Comparison of ENCODE assay signal across 9 cellular contexts in genomic region chr18:37393221-37393828, GRCh38.
A peak's percentile ranks its signal among the peaks of the same experiment; 100 is the strongest.
DNase-seq lines count a peak whose midpoint lies in the region; ATAC-seq and TF ChIP-seq lines count a peak whose summit lies in the region.
"Had no signal": no experiment of that assay in that cellular context is flagged by ENCODE, and none has a peak within 500 bp of the region (broad histone marks: within the 10 kb centered on the region; RNA-seq: fewer than 3 reads in every experiment).

No MANE protein-coding gene starts in this region.

- peaks cover 12% of the 10 kb centered on the region for H3K27me3 Mint-ChIP-seq in osteocyte (ENCODE audit: unreplicated experiment)
- peaks cover 41% of the 10 kb centered on the region for H3K27me3 Mint-ChIP-seq in CD4-positive, alpha-beta T cell

- ATAC-seq in HG03432 (IDR thresholded peaks at IDR 0.05; ENCODE audit: unreplicated experiment) = no peak
- ATAC-seq in CD4-positive, alpha-beta T cell (ENCODE audit: poor library complexity) = no peak

- CTCF ChIA-PET in CD4-positive, alpha-beta T cell (lab: Charles Lee) = interaction anchor here (0.6 kb wide), 1 partner anchor 42 kb away, joined by 3 read pairs; no protein-coding TSS in a partner anchor

- H3K4me1 ChIP-seq in BLaER1 (peaks cover 6% of the 10 kb centered on the region; the same call in 1 of the 2 replicates), HUES6 (ENCODE audit: control insufficient read depth, insufficient read depth, low read length) (peaks cover 28% of the 10 kb centered on the region), esophagus muscularis mucosa (peaks cover 9 to 20% (median 17%) of the 10 kb centered on the region in 4 donors)

- no peaks in the 10 kb centered on the region for H3K36me3 ChIP-seq in BLaER1
- no peaks in the 10 kb centered on the region for H3K36me3 ChIP-seq in HUES6 (ENCODE audit: control insufficient read depth, insufficient read depth, low read length)
- H3K36me3 ChIP-seq in esophagus muscularis mucosa = no peaks in the 10 kb centered on the region

- H3K4me3 ChIP-seq in BLaER1 (peak overlapping the region; percentile 38; the same call in 1 of the 2 replicates), HUES6 (ENCODE audit: low read depth, low read length) (peak overlapping the region; percentile 59), esophagus muscularis mucosa (peak overlapping the region; percentile 55 to 64 (median 56))

- peaks cover 2% of the 10 kb centered on the region for H3K36me3 Mint-ChIP-seq in osteocyte (ENCODE audit: unreplicated experiment)
- no peaks in the 10 kb centered on the region for H3K36me3 Mint-ChIP-seq in CD4-positive, alpha-beta T cell (ENCODE audit: low read depth)

- POLR2A ChIA-PET in CD4-positive, alpha-beta T cell (lab: Charles Lee) = no interaction called here

- peak overlapping the region; percentile 61 for H3K4me3 Mint-ChIP-seq in osteocyte (ENCODE audit: unreplicated experiment)
- H3K4me3 Mint-ChIP-seq in CD4-positive, alpha-beta T cell = no peak overlapping the region

- H3K9me3 Mint-ChIP-seq in osteocyte (ENCODE audit: unreplicated experiment) = peaks cover 7% of the 10 kb centered on the region
- H3K9me3 Mint-ChIP-seq in CD4-positive, alpha-beta T cell = no peaks in the 10 kb centered on the region

- WGBS in esophagus muscularis mucosa = 36% methylated on average over 3 of the region's 6 CpGs

- H4K20me1 ChIP-seq in BLaER1 = no peaks in the 10 kb centered on the region

- intact Hi-C loops in esophagus muscularis mucosa (cut with DNase I) = no loop called here
- intact Hi-C loops in CD4-positive, alpha-beta T cell (cut with DNase I, micrococcal nuclease) = no loop called here

- H3K9ac ChIP-seq in BLaER1 (no peak overlapping the region), HUES6 (ENCODE audit: low read length) (no peak overlapping the region)

- no peak for DNase-seq in esophagus muscularis mucosa (ENCODE audit: extremely low spot score)
- no peak for DNase-seq in osteocyte (ENCODE audit: extremely low spot score, unreplicated experiment)
- no peak for DNase-seq in stimulated activated CD4-positive, alpha-beta T cell treated with anti-CD3 and anti-CD28 coated beads, Interleukin-4, amount 100 ng/mL, for 1 hour
- no peak for DNase-seq in AG20443 (ENCODE audit: low spot score)
- no peak for DNase-seq in CD4-positive, alpha-beta T cell
- DNase-seq: activated CD4-positive, alpha-beta T cell treated with anti-CD3 and anti-CD28 coated beads for 4 hours had no signal

- H3K4me2 ChIP-seq in BLaER1 = peak overlapping the region; percentile 52

- H3K27ac ChIP-seq in BLaER1 = no peak overlapping the region
- no peak overlapping the region for H3K27ac ChIP-seq in HUES6 (ENCODE audit: low read depth, low read length)
- no peak overlapping the region for H3K27ac ChIP-seq in esophagus muscularis mucosa (replicated peaks in 1 of 4)
- H3K27ac ChIP-seq in CD4-positive, alpha-beta T cell (ENCODE audit: low read depth, low read length) = no peak overlapping the region

- peaks cover 11% of the 10 kb centered on the region for H3K4me1 Mint-ChIP-seq in osteocyte (ENCODE audit: unreplicated experiment)
- H3K4me1 Mint-ChIP-seq in CD4-positive, alpha-beta T cell (ENCODE audit: low read depth) = peaks cover 11% of the 10 kb centered on the region

- H3K9me3 ChIP-seq in BLaER1 = peaks cover 18% of the 10 kb centered on the region
- peaks cover 20% of the 10 kb centered on the region for H3K9me3 ChIP-seq in HUES6 (ENCODE audit: control insufficient read depth, insufficient read depth, low read depth, low read length)
- H3K9me3 ChIP-seq in esophagus muscularis mucosa = peaks cover 0 to 24% (median 4%) of the 10 kb centered on the region in 4 donors
- no peaks in the 10 kb centered on the region for H3K9me3 ChIP-seq in CD4-positive, alpha-beta T cell (ENCODE audit: control insufficient read depth, low read length)

- TF ChIP-seq POLR2A in esophagus muscularis mucosa (IDR thresholded peaks at IDR 0.05; ENCODE audit: low read depth) = no peak

- no peak overlapping the region for H3K27ac Mint-ChIP-seq in osteocyte (ENCODE audit: unreplicated experiment)
- H3K27ac Mint-ChIP-seq in CD4-positive, alpha-beta T cell = no peak overlapping the region

- no peak for TF ChIP-seq CTCF in esophagus muscularis mucosa (IDR thresholded peaks at IDR 0.05)
- no peak for TF ChIP-seq CTCF in osteocyte (IDR thresholded peaks at IDR 0.05)
- no peak for TF ChIP-seq CTCF in CD4-positive, alpha-beta T cell (IDR thresholded peaks at IDR 0.05)

- no peak for TF ChIP-seq EP300 in esophagus muscularis mucosa (IDR thresholded peaks at IDR 0.05)

- peaks cover 25% of the 10 kb centered on the region for H3K27me3 ChIP-seq in BLaER1
- peaks cover 83% of the 10 kb centered on the region for H3K27me3 ChIP-seq in HUES6 (ENCODE audit: control insufficient read depth, insufficient read depth, low read length)
- no peaks in the 10 kb centered on the region for H3K27me3 ChIP-seq in esophagus muscularis mucosa
- H3K27me3 ChIP-seq in CD4-positive, alpha-beta T cell (ENCODE audit: control insufficient read depth, insufficient read depth, low read length) = peaks cover 12% of the 10 kb centered on the region
